1 cellular context compared by ENCODE assay signal in genomic region chr1:192763243-192763642, GRCh38.
TF ChIP-seq lines count a peak whose summit lies in the region.

No MANE protein-coding gene starts in this region.

TF ChIP-seq in SK-N-SH, 30 proteins besides CTCF, POLR2A, EP300 and RAD21 (continued from another document):
- no peak for TF ChIP-seq MXI1 (IDR thresholded peaks at IDR 0.05; ENCODE audit: low read depth, low read length)
- no peak for TF ChIP-seq SIN3A (IDR thresholded peaks at IDR 0.05; ENCODE audit: borderline replicate concordance, low read depth, low read length)
